8 cellular contexts compared by ENCODE assay signal in the genomic region with DNA sequence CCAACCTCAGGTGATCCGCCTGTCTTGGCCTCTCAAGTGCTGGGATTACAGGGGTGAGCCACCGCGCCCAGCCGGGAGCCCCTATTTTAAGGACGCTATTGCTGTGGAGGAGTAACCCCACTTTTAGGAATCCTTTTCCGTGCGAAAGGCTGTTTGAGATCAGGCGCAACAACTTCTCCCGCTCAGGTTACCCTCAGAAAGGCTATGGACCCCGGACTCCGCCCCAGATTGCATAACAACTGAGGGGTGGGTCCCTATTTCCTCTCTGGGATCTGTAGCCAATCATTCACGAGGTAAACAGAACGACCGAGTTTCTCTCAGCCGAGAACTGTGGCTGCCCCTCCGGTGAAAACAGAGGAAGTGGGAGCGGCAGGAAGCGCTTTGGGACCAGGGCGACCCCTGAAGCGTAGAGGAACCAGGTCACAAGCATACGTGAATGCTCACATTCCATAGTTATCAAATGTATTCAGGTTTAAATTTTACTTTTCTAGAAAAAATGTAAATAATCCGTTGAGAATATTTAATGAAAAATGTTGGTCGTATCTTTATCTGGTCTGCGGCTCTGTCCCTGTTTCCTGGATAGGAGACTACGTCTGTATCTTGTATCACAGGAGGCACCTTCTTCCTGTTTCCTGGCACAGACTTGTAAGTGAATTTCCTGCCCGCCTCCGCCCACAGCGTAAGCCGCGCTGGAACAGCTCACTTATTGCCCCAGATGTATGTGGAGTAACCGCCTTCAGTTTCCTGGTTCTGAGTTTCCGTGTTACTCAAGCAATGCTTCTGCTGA. TPM values are rescaled to one million over a fixed set of nuclear protein-coding genes. Genes with fewer than 3 reads are reported as not detected.
A peak's percentile ranks its signal among the peaks of the same experiment; 100 is the strongest.
DNase-seq lines count a peak whose midpoint lies in the region; ATAC-seq and TF ChIP-seq lines count a peak whose summit lies in the region.

No MANE protein-coding gene starts in this region.

- no peak overlapping the region for H2AFZ ChIP-seq in neuron (ENCODE audit: low read depth, low read length)

- H3K36me3 ChIP-seq in Caco-2 (ENCODE audit: control insufficient read depth, insufficient read depth, low read length) (no peaks in the 10 kb centered on the region; the same call in 1 of the 2 replicates), HUES48 (ENCODE audit: control insufficient read depth, insufficient read depth, low read length) (no peaks in the 10 kb centered on the region), gastroesophageal sphincter (no peaks in the 10 kb centered on the region), neuron (ENCODE audit: insufficient read depth, low read length) (no peaks in the 10 kb centered on the region), stomach smooth muscle (ENCODE audit: control insufficient read depth in 2 of 2, insufficient read depth in 2 of 2, low read length in 2 of 2) (no peaks in the 10 kb centered on the region)

- intact Hi-C loops in Caco-2 (cut with micrococcal nuclease; ENCODE audit: unreplicated experiment) = no loop called here

- no peaks in the 10 kb centered on the region for H3K36me3 Mint-ChIP-seq in Caco-2 (ENCODE audit: insufficient read depth, unreplicated experiment)

- peak overlapping the region; percentile 46; the same call in 1 of the 2 replicates for H3K9ac ChIP-seq in HUES48 (ENCODE audit: low read depth, low read length)
- peak overlapping the region; percentile 62 to 76 for H3K9ac ChIP-seq in stomach smooth muscle (ENCODE audit: low read length in 2 of 2)

- H3K4me3 ChIP-seq in Caco-2 (ENCODE audit: low read depth, low read length) (peak overlapping the region; percentile 26), HUES48 (ENCODE audit: low read depth, low read length) (peak overlapping the region; percentile 61), gastroesophageal sphincter (peak overlapping the region; percentile 45 to 54), neuron (ENCODE audit: low read length) (peak overlapping the region; percentile 18), stomach smooth muscle (ENCODE audit: low read length in 2 of 2) (peak overlapping the region; percentile 64 to 73)

- H3K27ac Mint-ChIP-seq in Caco-2 (ENCODE audit: unreplicated experiment) = no peak overlapping the region

- H3K4me1 ChIP-seq in Caco-2 (no peaks in the 10 kb centered on the region), HUES48 (ENCODE audit: control insufficient read depth, insufficient read depth, low read length) (peaks cover 12% of the 10 kb centered on the region), gastroesophageal sphincter (peaks cover 0 to 5% (median 0%) of the 10 kb centered on the region in 3 donors), neuron (ENCODE audit: insufficient read depth, low read length) (peaks cover 6% of the 10 kb centered on the region), stomach smooth muscle (ENCODE audit: control insufficient read depth, insufficient read depth, low read length) (peaks cover 3% of the 10 kb centered on the region)

- TF ChIP-seq POLR2A in gastroesophageal sphincter (IDR thresholded peaks at IDR 0.05) = peak; percentile 32 to 62

- 0 out of 2 replicates have a peak, but pooled peaks cover 3% of the 10 kb centered on the region for H3K9me3 ChIP-seq in Caco-2
- no peaks in the 10 kb centered on the region for H3K9me3 ChIP-seq in HUES48 (ENCODE audit: control insufficient read depth, insufficient read depth, low read length)
- no peaks in the 10 kb centered on the region for H3K9me3 ChIP-seq in gastroesophageal sphincter
- H3K9me3 ChIP-seq in neuron (ENCODE audit: low read length) = no peaks in the 10 kb centered on the region
- no peaks in the 10 kb centered on the region for H3K9me3 ChIP-seq in stomach smooth muscle (ENCODE audit: control insufficient read depth in 2 of 2, low read length in 2 of 2)

- H3K4me3 Mint-ChIP-seq in Caco-2 (ENCODE audit: unreplicated experiment) = peak overlapping the region; percentile 61

- no peaks in the 10 kb centered on the region for H3K27me3 Mint-ChIP-seq in Caco-2 (ENCODE audit: insufficient read depth, unreplicated experiment)

- no peaks in the 10 kb centered on the region for H3K27me3 ChIP-seq in Caco-2 (replicated peaks; ENCODE audit: control insufficient read depth, insufficient read depth, low read length)
- no peaks in the 10 kb centered on the region for H3K27me3 ChIP-seq in HUES48 (ENCODE audit: control insufficient read depth, insufficient read depth, low read length)
- peaks cover 14% of the 10 kb centered on the region for H3K27me3 ChIP-seq in gastroesophageal sphincter
- no peaks in the 10 kb centered on the region for H3K27me3 ChIP-seq in neuron (ENCODE audit: insufficient read depth, low read length)
- H3K27me3 ChIP-seq in stomach smooth muscle (ENCODE audit: control insufficient read depth in 1 of 2, insufficient read depth in 2 of 2, low read length in 2 of 2) = peaks cover 0 to 2% of the 10 kb centered on the region in 2 donors

- TSS peak; percentile 74 for BruUV-seq in Caco-2 (replicated peaks; lab: Mats Ljungman, UMichigan)

- TF ChIP-seq CTCF in Caco-2 (IDR thresholded peaks at IDR 0.05; ENCODE audit: insufficient read depth in 1 of 2, low read depth in 1 of 2, low read length in 1 of 2, severe bottlenecking in 1 of 2, unreplicated experiment in 1 of 2) = no peak
- no peak for TF ChIP-seq CTCF in gastroesophageal sphincter (IDR thresholded peaks at IDR 0.05)

- ATAC-seq in GM21367 (IDR thresholded peaks at IDR 0.05; ENCODE audit: unreplicated experiment) (peak; percentile 68), gastroesophageal sphincter (peak; percentile 95)

- H3K4me1 Mint-ChIP-seq in Caco-2 (ENCODE audit: low read depth, unreplicated experiment) = no peaks in the 10 kb centered on the region

- no peaks in the 10 kb centered on the region for H3K9me3 Mint-ChIP-seq in Caco-2 (ENCODE audit: unreplicated experiment)

- POLR2A ChIA-PET in Caco-2 (lab: Charles Lee) = interaction anchor here (0.7 kb wide), 1 partner anchor 108 kb away, joined by 4 read pairs; no protein-coding TSS in a partner anchor

- CTCF ChIA-PET in Caco-2 (lab: Charles Lee) = interaction anchor here (0.9 kb wide), 1 partner anchor 26 kb away, joined by 3 read pairs; no protein-coding TSS in a partner anchor

- DNase-seq in Caco-2 (peak; percentile 63 to 70), SK-N-DZ (ENCODE audit: low spot score) (peak; percentile 22)
- peak; percentile 91 for DNase-seq in activated naive CD4-positive, alpha-beta T cell treated with anti-CD3 and anti-CD28 coated beads, Interleukin-2, amount 50 U/mL, for 16 hours

- H3K27ac ChIP-seq in HUES48 (ENCODE audit: low read depth, low read length) = peak overlapping the region; percentile 88
- H3K27ac ChIP-seq in gastroesophageal sphincter = peak overlapping the region; percentile 73 to 87 (median 84)
- H3K27ac ChIP-seq in stomach smooth muscle (ENCODE audit: low read length) = peak overlapping the region; percentile 64

- 1 to 4% methylated on average over 16 to 20 of the region's 32 CpGs for WGBS in gastroesophageal sphincter (ENCODE audit: low coverage in 1 of 2), 2 donors

- no peak for TF ChIP-seq EP300 in gastroesophageal sphincter (IDR thresholded peaks at IDR 0.05)

RNA-seq across cellular contexts. Expression of a gene that starts 26.9 kb away (rescaled TPM):
- total RNA-seq in Caco-2 (2022) (47.0 and 49.6 TPM in 2 replicates), gastroesophageal sphincter (100 to 1,000 TPM; 259 to 607 (median 482) TPM)
- 1.7 and 2.3 TPM in 2 replicates for polyA plus RNA-seq in SK-N-DZ (2014; cell fraction: cytosol; rRNA removed)
- polyA plus RNA-seq in SK-N-DZ (2014; cell fraction: nucleus; rRNA removed) = 1.1 and 3.2 TPM in 2 replicates

RNA-seq across cellular contexts. Expression of a gene that starts 40.1 kb away (rescaled TPM):
- 84.1 and 94.1 TPM in 2 replicates for total RNA-seq in Caco-2 (2022)
- polyA plus RNA-seq in SK-N-DZ (2014; cell fraction: cytosol; rRNA removed) = 23.3 and 31.5 TPM in 2 replicates
- 31.3 and 37.6 TPM in 2 replicates for polyA plus RNA-seq in SK-N-DZ (2014; cell fraction: nucleus; rRNA removed)
- 10 to 100 TPM; 39.2 to 48.3 (median 42.4) TPM for total RNA-seq in gastroesophageal sphincter

RNA-seq across cellular contexts. Expression of a gene that starts 40.9 kb away (rescaled TPM):
- 20.3 and 20.8 TPM in 2 replicates for total RNA-seq in Caco-2 (2022)
- polyA plus RNA-seq in SK-N-DZ (2014; cell fraction: cytosol; rRNA removed) = 19.2 and 19.5 TPM in 2 replicates
- 11.9 and 13.6 TPM in 2 replicates for polyA plus RNA-seq in SK-N-DZ (2014; cell fraction: nucleus; rRNA removed)
- total RNA-seq in gastroesophageal sphincter = 10 to 100 TPM in 2 of 4 donors, 1 to 10 TPM in 2; 3.5 to 21.6 (median 7.9) TPM

RNA-seq across cellular contexts. Expression of a gene that starts 55.1 kb away (rescaled TPM):
- 93.7 and 95.6 TPM in 2 replicates for total RNA-seq in Caco-2 (2022)
- polyA plus RNA-seq in SK-N-DZ (2014; cell fraction: cytosol; rRNA removed) = 36.0 and 46.5 TPM in 2 replicates
- 49.0 and 49.4 TPM in 2 replicates for polyA plus RNA-seq in SK-N-DZ (2014; cell fraction: nucleus; rRNA removed)
- total RNA-seq in gastroesophageal sphincter = 10 to 100 TPM; 42.8 to 63.6 (median 47.4) TPM

Comparison
In these comparisons a context has a peak if more than half of its experiments do, and no peak if none do; other contexts are left out.
1. Peak in every context shown above with its lines: DNase-seq, ATAC-seq, H3K4me3 ChIP-seq and H3K27ac ChIP-seq.
2. DNase-seq: peak in every context shown above with its lines; median percentile 91 in activated naive CD4-positive, alpha-beta T cell treated with anti-CD3 and anti-CD28 coated beads, Interleukin-2, amount 50 U/mL, for 16 hours; 66 in Caco-2; 22 in SK-N-DZ.
3. H3K4me3 ChIP-seq: peak in every context shown above with its lines; median percentile 68 in stomach smooth muscle; 61 in HUES48; 50 in gastroesophageal sphincter; 26 in Caco-2; 18 in neuron.